In genomic region chr6:16244869-16245451, GRCh38 we compare ENCODE assay signal across 1 cellular context.
A peak's percentile ranks its signal among the peaks of the same experiment; 100 is the strongest.
TF ChIP-seq lines count a peak whose summit lies in the region.

No MANE protein-coding gene starts in this region.

TF ChIP-seq in HEK293, 187 proteins besides CTCF, POLR2A, EP300 and RAD21 (continued from another document and continues in another):
- peak; percentile 89 for TF ChIP-seq ATF2 (tag by site-specific recombination; IDR thresholded peaks at IDR 0.05; ENCODE audit: low read depth)
- no peak for TF ChIP-seq ZNF146 (tag by site-specific recombination; IDR thresholded peaks at IDR 0.05)
- no peak for TF ChIP-seq ZNF513 (tag by site-specific recombination; IDR thresholded peaks at IDR 0.05)
- TF ChIP-seq ZNF623 (tag by site-specific recombination; IDR thresholded peaks at IDR 0.05), result no peak
- TF ChIP-seq ZNF335 (tag by site-specific recombination; conservative IDR thresholded peaks at IDR 0.05), result peak; percentile 62
- TF ChIP-seq TRIM28 (IDR thresholded peaks at IDR 0.05; ENCODE audit: borderline replicate concordance, low read length), result 0 out of 2 replicates have a peak, but pooled peaks have one; percentile 18
- TF ChIP-seq ZNF660 (tag by site-specific recombination; IDR thresholded peaks at IDR 0.05), result peak; percentile 88
- no peak for TF ChIP-seq ZSCAN4 (tag by site-specific recombination; IDR thresholded peaks at IDR 0.05)
- no peak for TF ChIP-seq ZNF184 (tag by site-specific recombination; IDR thresholded peaks at IDR 0.05)
- TF ChIP-seq GLIS2 (tag by site-specific recombination; IDR thresholded peaks at IDR 0.05), result peak; percentile 15; the same call in 1 of the 2 replicates
- TF ChIP-seq ZBTB17 (tag by site-specific recombination; IDR thresholded peaks at IDR 0.05), result peak; percentile 70
- peak; percentile 57 for TF ChIP-seq ZBTB21 (tag by site-specific recombination; IDR thresholded peaks at IDR 0.05)
- TF ChIP-seq ELK4 (IDR thresholded peaks at IDR 0.05; ENCODE audit: borderline replicate concordance, low read depth, low read length), result no peak
- TF ChIP-seq GLI2 (tag by site-specific recombination; IDR thresholded peaks at IDR 0.05; ENCODE audit: borderline replicate concordance, low read depth), result no peak
- no peak for TF ChIP-seq GFI1B (tag by site-specific recombination; IDR thresholded peaks at IDR 0.05)
- no peak for TF ChIP-seq HOXD13 (CRISPR knock-in tag; IDR thresholded peaks at IDR 0.05; ENCODE audit: borderline replicate concordance)
- no peak for TF ChIP-seq ZSCAN18 (tag by site-specific recombination; IDR thresholded peaks at IDR 0.05)
- TF ChIP-seq ZNF501 (tag by site-specific recombination; IDR thresholded peaks at IDR 0.05), result no peak
- TF ChIP-seq ZNF350 (tag by site-specific recombination; IDR thresholded peaks at IDR 0.05), result no peak
- no peak for TF ChIP-seq ZNF133 (tag by site-specific recombination; IDR thresholded peaks at IDR 0.05)
- no peak for TF ChIP-seq ZNF777 (tag by site-specific recombination; IDR thresholded peaks at IDR 0.05; ENCODE audit: borderline replicate concordance)
- no peak for TF ChIP-seq ZNF596 (tag by site-specific recombination; IDR thresholded peaks at IDR 0.05)
- TF ChIP-seq REPIN1 (tag by site-specific recombination; IDR thresholded peaks at IDR 0.05; ENCODE audit: low read depth), result no peak
- TF ChIP-seq PRDM1 (tag by site-specific recombination; IDR thresholded peaks at IDR 0.05), result peak; percentile 90
- TF ChIP-seq GLIS1 (tag by site-specific recombination; IDR thresholded peaks at IDR 0.05), result no peak
- no peak for TF ChIP-seq ZBTB49 (tag by site-specific recombination; IDR thresholded peaks at IDR 0.05; ENCODE audit: low read depth)
- peak; percentile 63 for TF ChIP-seq PRDM6 (tag by site-specific recombination; IDR thresholded peaks at IDR 0.05)
- no peak for TF ChIP-seq ZNF211 (tag by site-specific recombination; IDR thresholded peaks at IDR 0.05; ENCODE audit: low read depth)
- peak; percentile 65 for TF ChIP-seq PRDM10 (tag by site-specific recombination; IDR thresholded peaks at IDR 0.05)
- TF ChIP-seq ZNF202 (tag by site-specific recombination; IDR thresholded peaks at IDR 0.05; ENCODE audit: borderline replicate concordance), result no peak
- peak; percentile 40; the same call in 1 of the 2 replicates for TF ChIP-seq ZNF280D (tag by site-specific recombination; IDR thresholded peaks at IDR 0.05)
- TF ChIP-seq YY2 (tag by site-specific recombination; IDR thresholded peaks at IDR 0.05), result 0 out of 2 replicates have a peak, but pooled peaks have one; percentile 21
- TF ChIP-seq ZNF362 (tag by site-specific recombination; IDR thresholded peaks at IDR 0.05), result no peak
- no peak for TF ChIP-seq BCL11B (tag by site-specific recombination; IDR thresholded peaks at IDR 0.05; ENCODE audit: low read depth)
- TF ChIP-seq ZNF366 (tag by site-specific recombination; conservative IDR thresholded peaks at IDR 0.05), result peak; percentile 59
- TF ChIP-seq ZNF664 (tag by site-specific recombination; IDR thresholded peaks at IDR 0.05), result peak; percentile 51; the same call in 1 of the 2 replicates
- TF ChIP-seq SP7 (tag by site-specific recombination; IDR thresholded peaks at IDR 0.05), result peak; percentile 47; the same call in 1 of the 2 replicates
- no peak for TF ChIP-seq KLF7 (tag by site-specific recombination; IDR thresholded peaks at IDR 0.05; ENCODE audit: borderline replicate concordance)
- TF ChIP-seq SETDB1 (IDR thresholded peaks at IDR 0.05; ENCODE audit: insufficient read length, low read length), result no peak
- TF ChIP-seq ZFP37 (tag by site-specific recombination; IDR thresholded peaks at IDR 0.05), result 0 out of 2 replicates have a peak, but pooled peaks have one; percentile 53
- TF ChIP-seq ZSCAN16 (tag by site-specific recombination; IDR thresholded peaks at IDR 0.05), result no peak
- TF ChIP-seq ZNF580 (tag by site-specific recombination; IDR thresholded peaks at IDR 0.05), result 0 out of 2 replicates have a peak, but pooled peaks have one; percentile 74
